ENCODE assay signal across 8 cellular contexts in genomic region chr11:119030329-119031047, GRCh38. TPM values are rescaled to one million over a fixed set of nuclear protein-coding genes. Genes with fewer than 3 reads are reported as not detected.
A peak's percentile ranks its signal among the peaks of the same experiment; 100 is the strongest.
DNase-seq lines count a peak whose midpoint lies in the region; ATAC-seq, FAIRE-seq and TF ChIP-seq lines count a peak whose summit lies in the region.

SLC37A4 (minus strand) TSS chr11:119030877.

- H3K4me1 ChIP-seq in heart right ventricle (peaks cover 9 to 33% (median 24%) of the 10 kb centered on the region in 9 donors), upper lobe of left lung (peaks cover 17 to 31% (median 21%) of the 10 kb centered on the region in 4 donors)

- peaks cover 0 to 25% (median 0%) of the 10 kb centered on the region in 9 donors for H3K36me3 ChIP-seq in heart right ventricle
- H3K36me3 ChIP-seq in upper lobe of left lung, result peaks cover 0 to 23% (median 7%) of the 10 kb centered on the region in 4 donors

- H3K27ac ChIP-seq in heart right ventricle (peak within 1 kb of the TSS in 9 of 10 donors; percentile 30 to 86 (median 73)), upper lobe of left lung (peak within 1 kb of the TSS; percentile 74 to 91 (median 84))

- H3K9me3 ChIP-seq in heart right ventricle (no peaks in the 10 kb centered on the region), upper lobe of left lung (no peaks in the 10 kb centered on the region)

- WGBS in heart right ventricle, 2 donors, result 0% methylated on average over 65 to 67 of the region's 67 CpGs
- WGBS in upper lobe of left lung, 2 donors, result 0 to 1% methylated on average over 42 to 58 of the region's 67 CpGs

- peak in 5 of 9 donors; percentile 80 to 88 (median 86) for TF ChIP-seq CTCF in heart right ventricle (IDR thresholded peaks at IDR 0.05)
- TF ChIP-seq CTCF in upper lobe of left lung (IDR thresholded peaks at IDR 0.05), result peak in 5 of 6 experiments; percentile 83 to 98 (median 94)

- peak; percentile 88 for ATAC-seq in HG02870 (IDR thresholded peaks at IDR 0.05; ENCODE audit: unreplicated experiment)
- ATAC-seq in heart right ventricle, result peak; percentile 96 to 99 (median 98)
- peak; percentile 98 to 99 for ATAC-seq in upper lobe of left lung (ENCODE audit: low FRiP score in 2 of 2)

- H3K4me3 ChIP-seq in heart right ventricle (peak within 1 kb of the TSS; percentile 67 to 89 (median 80)), upper lobe of left lung (peak within 1 kb of the TSS; percentile 64 to 96 (median 88))

- TF ChIP-seq POLR2A in GM12892 (IDR thresholded peaks at IDR 0.05; ENCODE audit: low read depth, low read length), result peak; percentile 52; the same call in 1 of the 2 replicates
- TF ChIP-seq POLR2A in upper lobe of left lung (IDR thresholded peaks at IDR 0.05), result peak in 2 of 4 donors; percentile 25 to 77

- peak; percentile 100 for FAIRE-seq in GM12892 (lab: Jason Lieb, UNC)

- H3K27me3 ChIP-seq in heart right ventricle, result no peaks in the 10 kb centered on the region
- no peaks in the 10 kb centered on the region for H3K27me3 ChIP-seq in upper lobe of left lung

- TF ChIP-seq EP300 in upper lobe of left lung (IDR thresholded peaks at IDR 0.05), result no peak

- DNase-seq in GM12892 (ENCODE audit: insufficient read length), result peak; percentile 98
- DNase-seq in NCI-H146 treated with DMSO at 0.1 percent for 48 hours (lab: John Stamatoyannopoulos, UW; ENCODE audit: unreplicated experiment), result peak; percentile 90
- peak; percentile 96 for DNase-seq in amniotic epithelial cell (ENCODE audit: low read depth)
- peak; percentile 97 to 98 for DNase-seq in heart right ventricle
- peak; percentile 94 to 100 (median 98) for DNase-seq in posterior cingulate gyrus
- DNase-seq in upper lobe of left lung, result peak; percentile 100

- intact Hi-C loops in T-helper 1 cell treated with Interleukin-12 subunit alpha and Interleukin-12 subunit beta and Interleukin-4 antibody, amounts not matched to agents 30 ng/mL and 1 ng/mL, for 36 hours (cut with micrococcal nuclease), result loop anchor here (1.0 to 2.0 kb wide), 15 partner anchors 12 to 1215 kb away; partner anchors contain the start of genes CENATAC, DDX6, DPAGT1 and HINFP
- intact Hi-C loops in heart right ventricle (cut with DNase I) (loop anchor here in 1 of 10 donors (2.0 kb wide), 1 partner anchor 64 kb away; a partner anchor contains a TSS), posterior cingulate gyrus (cut with DNase I) (loop anchor here (2.0 kb wide), 2 partner anchors 26 to 64 kb away; partner anchors contain the start of gene HYOU1)

RNA-seq across cellular contexts. Expression of gene SLC37A4, which starts in this region (rescaled TPM):
- 32.5 TPM for polyA plus RNA-seq in GM12892 (2012; ENCODE audit: missing spikeins)
- 16.4 and 19.7 TPM in 2 replicates for total RNA-seq in T-helper 1 cell treated with Interleukin-12 subunit alpha and Interleukin-12 subunit beta and Interleukin-4 antibody, amounts not matched to agents 30 ng/mL and 1 ng/mL, for 36 hours
- total RNA-seq in heart right ventricle (10 to 100 TPM in 1 of 10 donors, 1 to 10 TPM in 9; 3.8 to 12.0 (median 6.5) TPM), upper lobe of left lung (10 to 100 TPM; 11.4 to 29.0 (median 19.9) TPM)
- polyA plus RNA-seq in heart right ventricle, result 10 to 100 TPM in 1 of 2 donors, 1 to 10 TPM in 1; 7.6 to 11.1 TPM

Comparison
In these comparisons a context has a peak if more than half of its experiments do, and no peak if none do; other contexts are left out.
1. Peak in every context shown above with its lines: DNase-seq, ATAC-seq, H3K4me3 ChIP-seq and H3K27ac ChIP-seq.